1 cellular context compared by ENCODE assay signal in the genomic region with DNA sequence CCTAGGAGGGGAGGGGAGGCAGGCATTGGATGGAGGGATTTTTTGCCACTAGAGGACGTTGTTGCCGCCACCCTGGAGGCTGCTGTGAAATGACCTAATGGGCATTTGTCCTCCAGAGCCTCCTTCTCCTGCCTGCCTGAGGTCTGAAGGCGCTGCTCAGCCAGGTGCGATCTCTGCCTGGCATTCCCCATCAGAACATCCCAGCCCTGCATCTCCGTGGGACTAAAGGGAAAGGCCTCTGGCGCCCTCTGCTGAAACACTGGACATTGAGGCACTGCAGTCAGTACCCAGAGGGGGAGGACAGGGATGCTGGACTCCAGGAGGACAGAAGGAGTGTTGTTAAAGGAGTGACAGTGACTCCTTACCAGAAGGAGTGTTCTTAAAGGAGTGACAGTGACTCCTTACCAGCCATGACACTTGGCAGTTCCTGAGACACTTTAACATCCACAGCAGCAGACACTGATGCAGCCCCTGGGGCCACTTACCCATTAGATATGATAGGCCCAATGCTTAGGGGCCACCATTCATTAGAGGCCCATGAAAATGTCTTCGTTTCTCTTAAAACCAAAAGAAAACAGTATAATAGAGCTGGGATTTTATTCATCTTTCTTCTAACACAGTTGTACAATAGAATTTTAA.
TF ChIP-seq lines count a peak whose summit lies in the region.

No MANE protein-coding gene starts in this region.

TF ChIP-seq in HepG2, 621 proteins besides CTCF, POLR2A, EP300 and RAD21 (continued from another document):
- TF ChIP-seq, protein P1, sequence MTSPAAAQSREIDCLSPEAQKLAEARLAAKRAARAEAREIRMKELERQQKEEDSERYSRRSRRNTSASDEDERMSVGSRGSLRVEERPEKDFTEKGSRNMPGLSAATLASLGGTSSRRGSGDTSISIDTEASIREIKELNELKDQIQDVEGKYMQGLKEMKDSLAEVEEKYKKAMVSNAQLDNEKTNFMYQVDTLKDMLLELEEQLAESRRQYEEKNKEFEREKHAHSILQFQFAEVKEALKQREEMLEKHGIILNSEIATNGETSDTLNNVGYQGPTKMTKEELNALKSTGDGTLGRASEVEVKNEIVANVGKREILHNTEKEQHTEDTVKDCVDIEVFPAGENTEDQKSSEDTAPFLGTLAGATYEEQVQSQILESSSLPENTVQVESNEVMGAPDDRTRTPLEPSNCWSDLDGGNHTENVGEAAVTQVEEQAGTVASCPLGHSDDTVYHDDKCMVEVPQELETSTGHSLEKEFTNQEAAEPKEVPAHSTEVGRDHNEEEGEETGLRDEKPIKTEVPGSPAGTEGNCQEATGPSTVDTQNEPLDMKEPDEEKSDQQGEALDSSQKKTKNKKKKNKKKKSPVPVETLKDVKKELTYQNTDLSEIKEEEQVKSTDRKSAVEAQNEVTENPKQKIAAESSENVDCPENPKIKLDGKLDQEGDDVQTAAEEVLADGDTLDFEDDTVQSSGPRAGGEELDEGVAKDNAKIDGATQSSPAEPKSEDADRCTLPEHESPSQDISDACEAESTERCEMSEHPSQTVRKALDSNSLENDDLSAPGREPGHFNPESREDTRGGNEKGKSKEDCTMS (CRISPR knock-in tag; conservative IDR thresholded peaks at IDR 0.05) = no peak
- no peak for TF ChIP-seq TCF12 (IDR thresholded peaks at IDR 0.05)
- TF ChIP-seq TCF12 (CRISPR knock-in tag; IDR thresholded peaks at IDR 0.05) = no peak
- no peak for TF ChIP-seq ETV5 (CRISPR knock-in tag; IDR thresholded peaks at IDR 0.05; ENCODE audit: borderline replicate concordance)
- TF ChIP-seq BORCS8-MEF2B (CRISPR knock-in tag; IDR thresholded peaks at IDR 0.05) = peak; percentile 64; the same call in 1 of the 2 replicates
- peak; percentile 90 for TF ChIP-seq ZNF263 (CRISPR knock-in tag; IDR thresholded peaks at IDR 0.05)
- TF ChIP-seq AHR (CRISPR knock-in tag; IDR thresholded peaks at IDR 0.05) = peak; percentile 58; the same call in 1 of the 2 replicates
- no peak for TF ChIP-seq CHD2 (IDR thresholded peaks at IDR 0.05; ENCODE audit: low read depth, low read length)
- no peak for TF ChIP-seq ZNF878 (CRISPR knock-in tag; IDR thresholded peaks at IDR 0.05)
- no peak for TF ChIP-seq ZNF333 (CRISPR knock-in tag; IDR thresholded peaks at IDR 0.05; ENCODE audit: borderline replicate concordance)
- no peak for TF ChIP-seq GTF2F1 (IDR thresholded peaks at IDR 0.05; ENCODE audit: low read length)
- no peak for TF ChIP-seq SSRP1 (CRISPR knock-in tag; IDR thresholded peaks at IDR 0.05)
- TF ChIP-seq SATB2 (CRISPR knock-in tag; IDR thresholded peaks at IDR 0.05) = no peak
- TF ChIP-seq, protein P2, sequence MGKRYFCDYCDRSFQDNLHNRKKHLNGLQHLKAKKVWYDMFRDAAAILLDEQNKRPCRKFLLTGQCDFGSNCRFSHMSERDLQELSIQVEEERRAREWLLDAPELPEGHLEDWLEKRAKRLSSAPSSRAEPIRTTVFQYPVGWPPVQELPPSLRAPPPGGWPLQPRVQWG (CRISPR knock-in tag; IDR thresholded peaks at IDR 0.05; ENCODE audit: borderline replicate concordance, low read depth) = no peak
- TF ChIP-seq KLF12 (CRISPR knock-in tag; IDR thresholded peaks at IDR 0.05; ENCODE audit: borderline replicate concordance) = no peak
- TF ChIP-seq HNF4A (CRISPR knock-in tag; IDR thresholded peaks at IDR 0.05) = no peak
- TF ChIP-seq FOXA3 (CRISPR knock-in tag; IDR thresholded peaks at IDR 0.05) = 0 out of 2 replicates have a peak, but pooled peaks have one; percentile 24
- no peak; the same call in 1 of the 2 replicates for TF ChIP-seq FOXC1 (CRISPR knock-in tag; IDR thresholded peaks at IDR 0.05; ENCODE audit: borderline replicate concordance)
- TF ChIP-seq, protein P3, sequence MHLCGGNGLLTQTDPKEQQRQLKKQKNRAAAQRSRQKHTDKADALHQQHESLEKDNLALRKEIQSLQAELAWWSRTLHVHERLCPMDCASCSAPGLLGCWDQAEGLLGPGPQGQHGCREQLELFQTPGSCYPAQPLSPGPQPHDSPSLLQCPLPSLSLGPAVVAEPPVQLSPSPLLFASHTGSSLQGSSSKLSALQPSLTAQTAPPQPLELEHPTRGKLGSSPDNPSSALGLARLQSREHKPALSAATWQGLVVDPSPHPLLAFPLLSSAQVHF (CRISPR knock-in tag; IDR thresholded peaks at IDR 0.05) = no peak
- no peak for TF ChIP-seq ZNF101 (CRISPR knock-in tag; IDR thresholded peaks at IDR 0.05; ENCODE audit: borderline replicate concordance, low read depth)
- no peak for TF ChIP-seq MTA1 (CRISPR knock-in tag; IDR thresholded peaks at IDR 0.05; ENCODE audit: borderline replicate concordance)
- TF ChIP-seq, protein P4, sequence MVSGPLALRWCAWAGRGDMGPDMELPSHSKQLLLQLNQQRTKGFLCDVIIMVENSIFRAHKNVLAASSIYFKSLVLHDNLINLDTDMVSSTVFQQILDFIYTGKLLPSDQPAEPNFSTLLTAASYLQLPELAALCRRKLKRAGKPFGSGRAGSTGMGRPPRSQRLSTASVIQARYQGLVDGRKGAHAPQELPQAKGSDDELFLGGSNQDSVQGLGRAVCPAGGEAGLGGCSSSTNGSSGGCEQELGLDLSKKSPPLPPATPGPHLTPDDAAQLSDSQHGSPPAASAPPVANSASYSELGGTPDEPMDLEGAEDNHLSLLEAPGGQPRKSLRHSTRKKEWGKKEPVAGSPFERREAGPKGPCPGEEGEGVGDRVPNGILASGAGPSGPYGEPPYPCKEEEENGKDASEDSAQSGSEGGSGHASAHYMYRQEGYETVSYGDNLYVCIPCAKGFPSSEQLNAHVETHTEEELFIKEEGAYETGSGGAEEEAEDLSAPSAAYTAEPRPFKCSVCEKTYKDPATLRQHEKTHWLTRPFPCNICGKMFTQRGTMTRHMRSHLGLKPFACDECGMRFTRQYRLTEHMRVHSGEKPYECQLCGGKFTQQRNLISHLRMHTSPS (CRISPR knock-in tag; IDR thresholded peaks at IDR 0.05; ENCODE audit: low read depth) = no peak
- no peak for TF ChIP-seq ZFY (CRISPR knock-in tag; IDR thresholded peaks at IDR 0.05)
- TF ChIP-seq ZNF652 (CRISPR knock-in tag; IDR thresholded peaks at IDR 0.05; ENCODE audit: borderline replicate concordance, low read depth) = 0 out of 2 replicates have a peak, but pooled peaks have one; percentile 27
- TF ChIP-seq, protein P5, sequence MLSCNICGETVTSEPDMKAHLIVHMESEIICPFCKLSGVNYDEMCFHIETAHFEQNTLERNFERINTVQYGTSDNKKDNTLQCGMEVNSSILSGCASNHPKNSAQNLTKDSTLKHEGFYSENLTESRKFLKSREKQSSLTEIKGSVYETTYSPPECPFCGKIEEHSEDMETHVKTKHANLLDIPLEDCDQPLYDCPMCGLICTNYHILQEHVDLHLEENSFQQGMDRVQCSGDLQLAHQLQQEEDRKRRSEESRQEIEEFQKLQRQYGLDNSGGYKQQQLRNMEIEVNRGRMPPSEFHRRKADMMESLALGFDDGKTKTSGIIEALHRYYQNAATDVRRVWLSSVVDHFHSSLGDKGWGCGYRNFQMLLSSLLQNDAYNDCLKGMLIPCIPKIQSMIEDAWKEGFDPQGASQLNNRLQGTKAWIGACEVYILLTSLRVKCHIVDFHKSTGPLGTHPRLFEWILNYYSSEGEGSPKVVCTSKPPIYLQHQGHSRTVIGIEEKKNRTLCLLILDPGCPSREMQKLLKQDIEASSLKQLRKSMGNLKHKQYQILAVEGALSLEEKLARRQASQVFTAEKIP (CRISPR knock-in tag; IDR thresholded peaks at IDR 0.05; ENCODE audit: borderline replicate concordance) = no peak
- no peak for TF ChIP-seq GTF3A (CRISPR knock-in tag; conservative IDR thresholded peaks at IDR 0.05)
- TF ChIP-seq IRF1 (CRISPR knock-in tag; IDR thresholded peaks at IDR 0.05; ENCODE audit: low read depth) = no peak
- TF ChIP-seq ZFP36L2 (CRISPR knock-in tag; IDR thresholded peaks at IDR 0.05) = 0 out of 2 replicates have a peak, but pooled peaks have one; percentile 44
- no peak for TF ChIP-seq ZNF432 (CRISPR knock-in tag; IDR thresholded peaks at IDR 0.05; ENCODE audit: borderline replicate concordance)
- TF ChIP-seq KDM5A (IDR thresholded peaks at IDR 0.05; ENCODE audit: borderline replicate concordance, low read length) = no peak
- TF ChIP-seq FOXM1 (CRISPR knock-in tag; IDR thresholded peaks at IDR 0.05) = no peak
- no peak for TF ChIP-seq ZNF598 (CRISPR knock-in tag; IDR thresholded peaks at IDR 0.05; ENCODE audit: borderline replicate concordance)
- TF ChIP-seq KLF9 (CRISPR knock-in tag; IDR thresholded peaks at IDR 0.05; ENCODE audit: low read depth) = no peak
- no peak for TF ChIP-seq FOXA1 (IDR thresholded peaks at IDR 0.05)
- 0 out of 2 replicates have a peak, but pooled peaks have one; percentile 14 for TF ChIP-seq FOXA1 (CRISPR knock-in tag; IDR thresholded peaks at IDR 0.05)
- TF ChIP-seq RFX3 (CRISPR knock-in tag; IDR thresholded peaks at IDR 0.05) = no peak
- no peak for TF ChIP-seq ZNF678 (CRISPR knock-in tag; IDR thresholded peaks at IDR 0.05)
- no peak for TF ChIP-seq TBL1XR1 (IDR thresholded peaks at IDR 0.05; ENCODE audit: borderline replicate concordance, low read length, partially characterized antibody)
- peak; percentile 22; the same call in 1 of the 2 replicates for TF ChIP-seq DRAP1 (CRISPR knock-in tag; IDR thresholded peaks at IDR 0.05)
- TF ChIP-seq KDM4B (CRISPR knock-in tag; IDR thresholded peaks at IDR 0.05) = 0 out of 2 replicates have a peak, but pooled peaks have one; percentile 35
- no peak for TF ChIP-seq GLI4 (CRISPR knock-in tag; IDR thresholded peaks at IDR 0.05; ENCODE audit: borderline replicate concordance)
- TF ChIP-seq ZNF639 (CRISPR knock-in tag; conservative IDR thresholded peaks at IDR 0.05) = no peak
- TF ChIP-seq ZNF850 (CRISPR knock-in tag; conservative IDR thresholded peaks at IDR 0.05) = no peak
- no peak; the same call in 1 of the 2 replicates for TF ChIP-seq ZNF280B (CRISPR knock-in tag; IDR thresholded peaks at IDR 0.05; ENCODE audit: borderline replicate concordance)
- TF ChIP-seq KMT2A (CRISPR knock-in tag; IDR thresholded peaks at IDR 0.05) = no peak
- TF ChIP-seq YEATS2 (CRISPR knock-in tag; IDR thresholded peaks at IDR 0.05; ENCODE audit: borderline replicate concordance) = no peak
- TF ChIP-seq ZNF207 (IDR thresholded peaks at IDR 0.05; ENCODE audit: borderline replicate concordance) = no peak
- TF ChIP-seq ZNF136 (CRISPR knock-in tag; IDR thresholded peaks at IDR 0.05; ENCODE audit: low read depth) = no peak
- TF ChIP-seq MED13 (CRISPR knock-in tag; IDR thresholded peaks at IDR 0.05) = no peak
- TF ChIP-seq ZFP90 (CRISPR knock-in tag; IDR thresholded peaks at IDR 0.05; ENCODE audit: borderline replicate concordance) = no peak
- no peak for TF ChIP-seq ZKSCAN5 (CRISPR knock-in tag; IDR thresholded peaks at IDR 0.05)
- TF ChIP-seq ZNF253 (CRISPR knock-in tag; IDR thresholded peaks at IDR 0.05; ENCODE audit: borderline replicate concordance) = no peak
- TF ChIP-seq ZNF383 (CRISPR knock-in tag; IDR thresholded peaks at IDR 0.05; ENCODE audit: borderline replicate concordance) = no peak
- no peak for TF ChIP-seq ZNF543 (CRISPR knock-in tag; IDR thresholded peaks at IDR 0.05)
- TF ChIP-seq HDAC1 (CRISPR knock-in tag; IDR thresholded peaks at IDR 0.05) = no peak
- TF ChIP-seq ZNF501 (CRISPR knock-in tag; IDR thresholded peaks at IDR 0.05) = no peak
- no peak for TF ChIP-seq SMAD9 (CRISPR knock-in tag; IDR thresholded peaks at IDR 0.05)
